Comparison of ENCODE assay signal across 23 cellular contexts in genomic region chr6:164035912-164036485, GRCh38.
A peak's percentile ranks its signal among the peaks of the same experiment; 100 is the strongest.
DNase-seq lines count a peak whose midpoint lies in the region; ATAC-seq lines count a peak whose summit lies in the region.
"Had no signal": no experiment of that assay in that cellular context is flagged by ENCODE, and none has a peak within 500 bp of the region (broad histone marks: within the 10 kb centered on the region; RNA-seq: fewer than 3 reads in every experiment).

No MANE protein-coding gene starts in this region.

- peaks cover 8 to 10% of the 10 kb centered on the region in 2 donors for H3K27me3 Mint-ChIP-seq in stimulated activated naive B cell treated with anti-CD40 and anti-IgM and Interleukin-4, amounts not matched to agents 10 μg/mL and 1 μg/mL and 100 μg/mL, for 72 hours

- in situ Hi-C loops in ACHN (cut with HindIII; ENCODE audit: low pct_ligation_motif_present, low pct_unique_long_range_greater_than_20kb, low sequenced_read_pairs), result no loop called here

- DNase-seq in left ventricle myocardium superior (no peak), right cardiac atrium (no peak), NCI-H345 (lab: John Stamatoyannopoulos, UW) (peak; percentile 79), epithelial cell of prostate (ENCODE audit: low read depth, low spot score) (peak; percentile 3), anterior cingulate cortex (lab: John Stamatoyannopoulos, UW) (no peak), ACHN (no peak)
- DNase-seq in stimulated activated naive B cell treated with anti-CD40 and anti-IgM and Interleukin-4, amounts not matched to agents 10 μg/mL and 1 μg/mL and 100 μg/mL, for 72 hours, result no peak
- DNase-seq: activated CD4-positive, alpha-beta T cell treated with anti-CD3 and anti-CD28 coated beads for 36 hours; C1 segment of cervical spinal cord; foreskin fibroblast; GF-D8; H7; kidney; naive thymus-derived CD4-positive, alpha-beta T cell; stimulated activated CD4-positive, alpha-beta T cell treated with anti-CD3 and anti-CD28 coated beads, Interleukin-2, amount 100 ng/mL, for 48 hours; stomach; SW 1271; upper lobe of right lung had no signal

- ATAC-seq in left ventricle myocardium superior, result peak; percentile 30
- no peak for ATAC-seq in right cardiac atrium
- ATAC-seq in GM21390 (IDR thresholded peaks at IDR 0.05; ENCODE audit: unreplicated experiment), result no peak
- no peak for ATAC-seq in stimulated activated naive B cell treated with anti-CD40 and anti-IgM and Interleukin-4, amounts not matched to agents 10 μg/mL and 1 μg/mL and 100 μg/mL, for 72 hours (replicated peaks)
- ATAC-seq: activated CD4-positive, alpha-beta T cell treated with anti-CD3 and anti-CD28 coated beads for 36 hours; activated T-helper 17 cell treated with anti-CD3 and anti-CD28 coated beads, Interleukin-2, amount 50 U/mL, for 72 hours; GM12878; naive thymus-derived CD4-positive, alpha-beta T cell; upper lobe of right lung had no signal

- H3K9me3 Mint-ChIP-seq in stimulated activated naive B cell treated with anti-CD40 and anti-IgM and Interleukin-4, amounts not matched to agents 10 μg/mL and 1 μg/mL and 100 μg/mL, for 72 hours, result no peaks in the 10 kb centered on the region
- H3K9me3 Mint-ChIP-seq: dendritic cell treated with granulocyte-macrophage colony-stimulating factor and Interleukin-4, amounts not matched to agents 40 ng/mL and 50 ng/mL, for 4 days; memory B cell had no signal

- H3K4me3 ChIP-seq in right cardiac atrium (ENCODE audit: low read length), result no peak overlapping the region
- H3K4me3 ChIP-seq: GM12878, stomach, upper lobe of right lung had no signal

- H3K27ac ChIP-seq in right cardiac atrium (ENCODE audit: low read length), result no peak overlapping the region
- no peak overlapping the region for H3K27ac ChIP-seq in epithelial cell of prostate
- H3K27ac ChIP-seq: stomach, upper lobe of right lung had no signal

- H3K4me1 ChIP-seq in right cardiac atrium (ENCODE audit: control insufficient read depth, insufficient read depth, low read length), result no peaks in the 10 kb centered on the region
- H3K4me1 ChIP-seq: stomach, upper lobe of right lung had no signal

- 69% methylated on average over 6 of the region's 6 CpGs for WGBS in right cardiac atrium

- no peaks in the 10 kb centered on the region for H3K36me3 Mint-ChIP-seq in stimulated activated naive B cell treated with anti-CD40 and anti-IgM and Interleukin-4, amounts not matched to agents 10 μg/mL and 1 μg/mL and 100 μg/mL, for 72 hours
- H3K36me3 Mint-ChIP-seq: memory B cell; naive thymus-derived CD4-positive, alpha-beta T cell had no signal

- intact Hi-C loops in left ventricle myocardium superior (cut with micrococcal nuclease), result no loop called here
- intact Hi-C loops in right cardiac atrium (cut with DNase I), result no loop called here

- no peak overlapping the region for H3K4me3 Mint-ChIP-seq in stimulated activated naive B cell treated with anti-CD40 and anti-IgM and Interleukin-4, amounts not matched to agents 10 μg/mL and 1 μg/mL and 100 μg/mL, for 72 hours
- H3K4me3 Mint-ChIP-seq: activated CD4-positive, alpha-beta T cell treated with anti-CD3 and anti-CD28 coated beads for 36 hours; activated T-helper 17 cell treated with anti-CD3 and anti-CD28 coated beads, Interleukin-2, amount 50 U/mL, for 72 hours; dendritic cell treated with granulocyte-macrophage colony-stimulating factor and Interleukin-4, amounts not matched to agents 40 ng/mL and 50 ng/mL, for 4 days; memory B cell; naive thymus-derived CD4-positive, alpha-beta T cell had no signal

- no peaks in the 10 kb centered on the region for H3K4me1 Mint-ChIP-seq in stimulated activated naive B cell treated with anti-CD40 and anti-IgM and Interleukin-4, amounts not matched to agents 10 μg/mL and 1 μg/mL and 100 μg/mL, for 72 hours
- H3K4me1 Mint-ChIP-seq: activated CD4-positive, alpha-beta T cell treated with anti-CD3 and anti-CD28 coated beads for 36 hours; activated T-helper 17 cell treated with anti-CD3 and anti-CD28 coated beads, Interleukin-2, amount 50 U/mL, for 72 hours; memory B cell; naive thymus-derived CD4-positive, alpha-beta T cell had no signal

- no peak overlapping the region for H3K27ac Mint-ChIP-seq in stimulated activated naive B cell treated with anti-CD40 and anti-IgM and Interleukin-4, amounts not matched to agents 10 μg/mL and 1 μg/mL and 100 μg/mL, for 72 hours
- H3K27ac Mint-ChIP-seq: activated CD4-positive, alpha-beta T cell treated with anti-CD3 and anti-CD28 coated beads for 36 hours; activated T-helper 17 cell treated with anti-CD3 and anti-CD28 coated beads, Interleukin-2, amount 50 U/mL, for 72 hours; dendritic cell treated with granulocyte-macrophage colony-stimulating factor and Interleukin-4, amounts not matched to agents 40 ng/mL and 50 ng/mL, for 4 days; memory B cell had no signal

- no peaks in the 10 kb centered on the region for H3K9me3 ChIP-seq in right cardiac atrium (ENCODE audit: control insufficient read depth, low read length)
- H3K9me3 ChIP-seq: stomach, upper lobe of right lung had no signal

- H3K27me3 ChIP-seq in right cardiac atrium (ENCODE audit: control insufficient read depth, insufficient read depth), result no peaks in the 10 kb centered on the region
- H3K27me3 ChIP-seq: stomach, upper lobe of right lung had no signal

Comparison
In these comparisons a context has a peak if more than half of its experiments do, and no peak if none do; other contexts are left out.
1. DNase-seq: peak in NCI-H345 (single experiment) and epithelial cell of prostate (single experiment); none in left ventricle myocardium superior (single experiment), right cardiac atrium (0 of 3), anterior cingulate cortex (0 of 58), stimulated activated naive B cell treated with anti-CD40 and anti-IgM and Interleukin-4, amounts not matched to agents 10 μg/mL and 1 μg/mL and 100 μg/mL, for 72 hours (single experiment) and ACHN (single experiment).